In the genomic region with DNA sequence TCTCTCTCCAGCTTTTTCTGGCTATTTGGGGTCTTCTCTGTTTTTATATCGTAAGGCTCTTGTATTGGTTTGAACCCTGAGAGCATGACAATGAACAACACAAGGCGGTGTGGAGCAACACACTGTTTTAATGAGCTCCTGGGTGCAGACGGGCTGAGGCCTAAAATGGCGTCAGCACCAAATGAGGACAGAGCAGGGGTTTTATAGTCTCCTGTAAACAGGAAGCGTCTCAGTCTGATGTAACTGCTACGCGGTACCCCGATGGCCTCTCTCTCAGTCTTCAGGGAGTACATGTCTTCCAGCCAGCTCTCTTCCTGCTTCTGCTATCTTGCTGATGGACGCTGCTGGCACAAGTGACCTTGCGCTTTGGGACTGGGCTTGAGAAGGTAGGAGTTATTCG, we compare ENCODE assay signal across 1 cellular context.
TF ChIP-seq lines count a peak whose summit lies in the region.

No MANE protein-coding gene starts in this region.

TF ChIP-seq in K562, 482 proteins besides CTCF, POLR2A, EP300 and RAD21 (continued from another document):
- TF ChIP-seq ZBED1 (IDR thresholded peaks at IDR 0.05) (no peak), ZNF75A (CRISPR knock-in tag; IDR thresholded peaks at IDR 0.05) (no peak), E2F3 (CRISPR knock-in tag; IDR thresholded peaks at IDR 0.05) (peak; percentile 48; the same call in 1 of the 2 replicates), TAF1 (IDR thresholded peaks at IDR 0.05; ENCODE audit: control insufficient read depth, extremely low read depth, insufficient read depth, low read length, severe bottlenecking) (no peak), KLF1 (tag; IDR thresholded peaks at IDR 0.05) (no peak), DACH1 (IDR thresholded peaks at IDR 0.05; ENCODE audit: partially characterized antibody) (no peak), MEF2D (tag; conservative IDR thresholded peaks at IDR 0.05; ENCODE audit: low read depth) (0 out of 2 replicates have a peak, but pooled peaks have one; percentile 38), ZKSCAN8 (CRISPR knock-in tag; IDR thresholded peaks at IDR 0.05) (peak; percentile 81), TRIM28 (IDR thresholded peaks at IDR 0.05) (no peak), TCF3 (CRISPR knock-in tag; IDR thresholded peaks at IDR 0.05) (no peak), FOXA1 (IDR thresholded peaks at IDR 0.05; ENCODE audit: borderline replicate concordance) (no peak), PHB2 (IDR thresholded peaks at IDR 0.05; ENCODE audit: low read depth) (no peak), ZNF197 (CRISPR knock-in tag; IDR thresholded peaks at IDR 0.05; ENCODE audit: low read depth) (0 out of 2 replicates have a peak, but pooled peaks have one; percentile 52), YY1 (IDR thresholded peaks at IDR 0.05; ENCODE audit: borderline replicate concordance in 1 of 3, control insufficient read depth in 1 of 3, extremely low read depth in 1 of 3, insufficient read depth in 3 of 3, insufficient read length in 1 of 3, insufficient replicate concordance in 2 of 3, low read depth in 1 of 3, low read length in 2 of 3) (peak in 2 of 3 experiments; percentile 25 to 64), CEBPG (CRISPR knock-in tag; IDR thresholded peaks at IDR 0.05) (no peak), CEBPG (tag; conservative IDR thresholded peaks at IDR 0.05 in 1 of 2, IDR thresholded peaks at IDR 0.05 in 1 of 2) (0 out of 4 replicates have a peak, but pooled peaks of 1 of the 2 experiments have one; percentile 53), NCOA4 (IDR thresholded peaks at IDR 0.05; ENCODE audit: partially characterized antibody) (no peak), ZBTB17 (CRISPR knock-in tag; IDR thresholded peaks at IDR 0.05) (peak; percentile 69; the same call in 1 of the 2 replicates), TAF9B (IDR thresholded peaks at IDR 0.05; ENCODE audit: partially characterized antibody) (no peak), PRMT5 (CRISPR knock-in tag; IDR thresholded peaks at IDR 0.05) (no peak), CBX8 (IDR thresholded peaks at IDR 0.05; ENCODE audit: borderline replicate concordance, extremely low read depth, low read depth, low read length, poor library complexity, severe bottlenecking) (no peak), HDAC3 (IDR thresholded peaks at IDR 0.05; ENCODE audit: borderline replicate concordance, partially characterized antibody) (no peak), ETV1 (tag; conservative IDR thresholded peaks at IDR 0.05; ENCODE audit: low read depth) (peak; percentile 79), ZNF316 (IDR thresholded peaks at IDR 0.05) (no peak), ZNF239 (CRISPR knock-in tag; IDR thresholded peaks at IDR 0.05) (no peak), ILK (tag; IDR thresholded peaks at IDR 0.05; ENCODE audit: borderline replicate concordance, low read depth) (0 out of 2 replicates have a peak, but pooled peaks have one; percentile 22), HNRNPLL (IDR thresholded peaks at IDR 0.05; ENCODE audit: low read depth, low read length, poor library complexity, severe bottlenecking) (no peak), RBM14 (IDR thresholded peaks at IDR 0.05; ENCODE audit: borderline replicate concordance, insufficient read depth, low read depth, low read length) (no peak), SNIP1 (IDR thresholded peaks at IDR 0.05; ENCODE audit: low read depth) (no peak), NONO (IDR thresholded peaks at IDR 0.05; ENCODE audit: low read depth in 2 of 2, low read length in 1 of 2) (no peak), MBD2 (IDR thresholded peaks at IDR 0.05; ENCODE audit: borderline replicate concordance, low read depth) (no peak), SMAD4 (CRISPR knock-in tag; conservative IDR thresholded peaks at IDR 0.05) (peak; percentile 93), ZNF717 (CRISPR knock-in tag; IDR thresholded peaks at IDR 0.05) (no peak), STAT5A (IDR thresholded peaks at IDR 0.05; ENCODE audit: borderline replicate concordance, low read length) (no peak), KDM1A (IDR thresholded peaks at IDR 0.05) (no peak), TARDBP (IDR thresholded peaks at IDR 0.05) (no peak), ETV6 (IDR thresholded peaks at IDR 0.05; ENCODE audit: borderline replicate concordance in 1 of 2, low read depth in 2 of 2, low read length in 1 of 2) (no peak), ETV6 (CRISPR knock-in tag; IDR thresholded peaks at IDR 0.05; ENCODE audit: borderline replicate concordance) (no peak), ZNF24 (IDR thresholded peaks at IDR 0.05) (no peak), GATAD2B (IDR thresholded peaks at IDR 0.05; ENCODE audit: borderline replicate concordance) (no peak), ZNF507 (tag; conservative IDR thresholded peaks at IDR 0.05) (no peak), RBBP5 (IDR thresholded peaks at IDR 0.05; ENCODE audit: borderline replicate concordance, insufficient read depth, low read length, poor library complexity, severe bottlenecking) (no peak), BCL6 (CRISPR knock-in tag; IDR thresholded peaks at IDR 0.05) (no peak; the same call in none of the 2 replicates), MCM3 (IDR thresholded peaks at IDR 0.05) (no peak), KDM4B (IDR thresholded peaks at IDR 0.05; ENCODE audit: borderline replicate concordance in 2 of 2, low read depth in 1 of 2) (no peak), SIN3A (IDR thresholded peaks at IDR 0.05; ENCODE audit: borderline replicate concordance in 2 of 2, control insufficient read depth in 1 of 2, low read depth in 2 of 2, low read length in 2 of 2) (no peak), ZNF766 (CRISPR knock-in tag; conservative IDR thresholded peaks at IDR 0.05) (peak; percentile 84), ZNF584 (CRISPR knock-in tag; IDR thresholded peaks at IDR 0.05; ENCODE audit: low read depth) (0 out of 2 replicates have a peak, but pooled peaks have one; percentile 60), ZNF785 (CRISPR knock-in tag; IDR thresholded peaks at IDR 0.05) (no peak), ZNF589 (CRISPR knock-in tag; IDR thresholded peaks at IDR 0.05; ENCODE audit: low read depth) (peak; percentile 80), SMC3 (conservative IDR thresholded peaks at IDR 0.05; ENCODE audit: insufficient read depth, low read depth, low read length) (no peak), ELF4 (CRISPR knock-in tag; IDR thresholded peaks at IDR 0.05) (no peak; the same call in 1 of the 2 replicates)
- TF ChIP-seq, protein P1, sequence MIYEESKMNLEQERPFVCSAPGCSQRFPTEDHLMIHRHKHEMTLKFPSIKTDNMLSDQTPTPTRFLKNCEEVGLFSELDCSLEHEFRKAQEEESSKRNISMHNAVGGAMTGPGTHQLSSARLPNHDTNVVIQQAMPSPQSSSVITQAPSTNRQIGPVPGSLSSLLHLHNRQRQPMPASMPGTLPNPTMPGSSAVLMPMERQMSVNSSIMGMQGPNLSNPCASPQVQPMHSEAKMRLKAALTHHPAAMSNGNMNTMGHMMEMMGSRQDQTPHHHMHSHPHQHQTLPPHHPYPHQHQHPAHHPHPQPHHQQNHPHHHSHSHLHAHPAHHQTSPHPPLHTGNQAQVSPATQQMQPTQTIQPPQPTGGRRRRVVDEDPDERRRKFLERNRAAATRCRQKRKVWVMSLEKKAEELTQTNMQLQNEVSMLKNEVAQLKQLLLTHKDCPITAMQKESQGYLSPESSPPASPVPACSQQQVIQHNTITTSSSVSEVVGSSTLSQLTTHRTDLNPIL (CRISPR knock-in tag; IDR thresholded peaks at IDR 0.05): no peak
- TF ChIP-seq, protein P2, sequence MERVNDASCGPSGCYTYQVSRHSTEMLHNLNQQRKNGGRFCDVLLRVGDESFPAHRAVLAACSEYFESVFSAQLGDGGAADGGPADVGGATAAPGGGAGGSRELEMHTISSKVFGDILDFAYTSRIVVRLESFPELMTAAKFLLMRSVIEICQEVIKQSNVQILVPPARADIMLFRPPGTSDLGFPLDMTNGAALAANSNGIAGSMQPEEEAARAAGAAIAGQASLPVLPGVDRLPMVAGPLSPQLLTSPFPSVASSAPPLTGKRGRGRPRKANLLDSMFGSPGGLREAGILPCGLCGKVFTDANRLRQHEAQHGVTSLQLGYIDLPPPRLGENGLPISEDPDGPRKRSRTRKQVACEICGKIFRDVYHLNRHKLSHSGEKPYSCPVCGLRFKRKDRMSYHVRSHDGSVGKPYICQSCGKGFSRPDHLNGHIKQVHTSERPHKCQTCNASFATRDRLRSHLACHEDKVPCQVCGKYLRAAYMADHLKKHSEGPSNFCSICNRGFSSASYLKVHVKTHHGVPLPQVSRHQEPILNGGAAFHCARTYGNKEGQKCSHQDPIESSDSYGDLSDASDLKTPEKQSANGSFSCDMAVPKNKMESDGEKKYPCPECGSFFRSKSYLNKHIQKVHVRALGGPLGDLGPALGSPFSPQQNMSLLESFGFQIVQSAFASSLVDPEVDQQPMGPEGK (CRISPR knock-in tag; IDR thresholded peaks at IDR 0.05; ENCODE audit: borderline replicate concordance): no peak
- TF ChIP-seq, protein P3, sequence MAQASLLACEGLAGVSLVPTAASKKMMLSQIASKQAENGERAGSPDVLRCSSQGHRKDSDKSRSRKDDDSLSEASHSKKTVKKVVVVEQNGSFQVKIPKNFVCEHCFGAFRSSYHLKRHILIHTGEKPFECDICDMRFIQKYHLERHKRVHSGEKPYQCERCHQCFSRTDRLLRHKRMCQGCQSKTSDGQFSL (CRISPR knock-in tag; IDR thresholded peaks at IDR 0.05): no peak
- TF ChIP-seq, protein P3 (tag; IDR thresholded peaks at IDR 0.05): 0 out of 4 replicates have a peak, but pooled peaks of 1 of the 2 experiments have one; percentile 36
- TF ChIP-seq, protein P4, sequence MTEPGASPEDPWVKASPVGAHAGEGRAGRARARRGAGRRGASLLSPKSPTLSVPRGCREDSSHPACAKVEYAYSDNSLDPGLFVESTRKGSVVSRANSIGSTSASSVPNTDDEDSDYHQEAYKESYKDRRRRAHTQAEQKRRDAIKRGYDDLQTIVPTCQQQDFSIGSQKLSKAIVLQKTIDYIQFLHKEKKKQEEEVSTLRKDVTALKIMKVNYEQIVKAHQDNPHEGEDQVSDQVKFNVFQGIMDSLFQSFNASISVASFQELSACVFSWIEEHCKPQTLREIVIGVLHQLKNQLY (CRISPR knock-in tag; conservative IDR thresholded peaks at IDR 0.05): no peak
- TF ChIP-seq, protein P5, sequence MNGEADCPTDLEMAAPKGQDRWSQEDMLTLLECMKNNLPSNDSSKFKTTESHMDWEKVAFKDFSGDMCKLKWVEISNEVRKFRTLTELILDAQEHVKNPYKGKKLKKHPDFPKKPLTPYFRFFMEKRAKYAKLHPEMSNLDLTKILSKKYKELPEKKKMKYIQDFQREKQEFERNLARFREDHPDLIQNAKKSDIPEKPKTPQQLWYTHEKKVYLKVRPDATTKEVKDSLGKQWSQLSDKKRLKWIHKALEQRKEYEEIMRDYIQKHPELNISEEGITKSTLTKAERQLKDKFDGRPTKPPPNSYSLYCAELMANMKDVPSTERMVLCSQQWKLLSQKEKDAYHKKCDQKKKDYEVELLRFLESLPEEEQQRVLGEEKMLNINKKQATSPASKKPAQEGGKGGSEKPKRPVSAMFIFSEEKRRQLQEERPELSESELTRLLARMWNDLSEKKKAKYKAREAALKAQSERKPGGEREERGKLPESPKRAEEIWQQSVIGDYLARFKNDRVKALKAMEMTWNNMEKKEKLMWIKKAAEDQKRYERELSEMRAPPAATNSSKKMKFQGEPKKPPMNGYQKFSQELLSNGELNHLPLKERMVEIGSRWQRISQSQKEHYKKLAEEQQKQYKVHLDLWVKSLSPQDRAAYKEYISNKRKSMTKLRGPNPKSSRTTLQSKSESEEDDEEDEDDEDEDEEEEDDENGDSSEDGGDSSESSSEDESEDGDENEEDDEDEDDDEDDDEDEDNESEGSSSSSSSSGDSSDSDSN (IDR thresholded peaks at IDR 0.05; ENCODE audit: borderline replicate concordance in 1 of 2, low read depth in 2 of 2, low read length in 2 of 2): no peak
